13 cellular contexts compared by ENCODE assay signal in the genomic region with DNA sequence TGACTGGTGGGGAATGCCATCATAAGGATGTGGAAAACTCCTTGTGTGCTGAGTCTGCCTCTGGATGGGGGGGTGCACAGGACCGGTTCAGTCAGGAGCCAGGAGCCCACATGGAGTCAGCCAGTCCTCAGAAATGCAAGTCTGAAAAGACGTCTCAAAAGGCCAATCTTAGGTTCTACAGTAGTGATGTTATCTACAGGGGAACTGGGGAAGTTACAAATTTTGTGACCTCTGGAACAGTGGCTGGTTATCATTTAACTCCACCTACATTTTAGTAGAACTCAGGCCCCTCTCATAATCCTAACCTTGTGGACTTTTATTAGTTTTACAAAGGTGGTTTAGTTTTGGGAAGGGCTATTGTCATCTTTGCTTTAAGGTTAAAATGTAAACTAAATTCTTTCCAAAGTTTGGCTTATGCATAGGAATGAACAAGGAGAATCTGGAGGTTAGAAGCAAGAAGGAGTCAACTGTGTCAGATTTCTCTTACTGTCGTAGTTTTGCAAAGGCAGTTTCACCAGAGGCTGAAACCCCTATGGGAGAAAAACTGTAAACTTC. TPM values are rescaled to one million over a fixed set of nuclear protein-coding genes. Genes with fewer than 3 reads are reported as not detected.
DNase-seq lines count a peak whose midpoint lies in the region; ATAC-seq, FAIRE-seq and TF ChIP-seq lines count a peak whose summit lies in the region.
"Had no signal": no experiment of that assay in that cellular context is flagged by ENCODE, and none has a peak within 500 bp of the region (broad histone marks: within the 10 kb centered on the region; RNA-seq: fewer than 3 reads in every experiment).

No MANE protein-coding gene starts in this region.

- FAIRE-seq in pancreas (lab: Jason Lieb, UNC) = no peak

- 54 to 68% (median 62%) methylated on average over 3 of the region's 3 CpGs for WGBS in heart left ventricle, 4 donors
- WGBS in esophagus muscularis mucosa = 69% methylated on average over 3 of the region's 3 CpGs
- 63 to 68% methylated on average over 3 of the region's 3 CpGs for WGBS in pancreas, 2 donors

- H3K9me3 Mint-ChIP-seq in nephron progenitor cell = peaks cover 7% of the 10 kb centered on the region
- H3K9me3 Mint-ChIP-seq in activated CD4-positive, alpha-beta T cell treated with anti-CD3 and anti-CD28 coated beads for 36 hours (ENCODE audit: low read depth) = peaks cover 1% of the 10 kb centered on the region

- no peak for TF ChIP-seq EP300 in esophagus muscularis mucosa (IDR thresholded peaks at IDR 0.05)

- peaks cover 20% of the 10 kb centered on the region for H3K27me3 Mint-ChIP-seq in nephron progenitor cell (ENCODE audit: low read depth, poor library complexity)
- H3K27me3 Mint-ChIP-seq in activated CD4-positive, alpha-beta T cell treated with anti-CD3 and anti-CD28 coated beads for 36 hours = peaks cover 5% of the 10 kb centered on the region

- CTCF ChIA-PET in activated CD4-positive, alpha-beta T cell treated with anti-CD3 and anti-CD28 coated beads for 36 hours (lab: Charles Lee) = interaction anchor here (0.7 kb wide), 1 partner anchor 485 kb away, joined by 4 read pairs; no protein-coding TSS in a partner anchor

- H3K27me3 ChIP-seq in heart left ventricle (no peaks in the 10 kb centered on the region), esophagus muscularis mucosa (no peaks in the 10 kb centered on the region), pancreas (no peaks in the 10 kb centered on the region), vagina (no peaks in the 10 kb centered on the region)

- H3K4me1 ChIP-seq in heart left ventricle = peaks cover 3 to 69% (median 36%) of the 10 kb centered on the region in 12 donors
- H3K4me1 ChIP-seq in esophagus muscularis mucosa = peaks cover 43 to 64% (median 54%) of the 10 kb centered on the region in 4 donors
- H3K4me1 ChIP-seq in pancreas = peaks cover 17 to 42% (median 19%) of the 10 kb centered on the region in 3 donors
- peaks cover 48% of the 10 kb centered on the region for H3K4me1 ChIP-seq in vagina

- H3K4me3 ChIP-seq in heart left ventricle = no peak overlapping the region
- H3K4me3 ChIP-seq in esophagus muscularis mucosa = no peak overlapping the region
- no peak overlapping the region for H3K4me3 ChIP-seq in pancreas
- no peak overlapping the region for H3K4me3 ChIP-seq in vagina
- H3K4me3 ChIP-seq: mucosa of descending colon had no signal

- no peaks in the 10 kb centered on the region for H3K36me3 Mint-ChIP-seq in nephron progenitor cell (ENCODE audit: low read depth)
- H3K36me3 Mint-ChIP-seq in activated CD4-positive, alpha-beta T cell treated with anti-CD3 and anti-CD28 coated beads for 36 hours (ENCODE audit: low read depth) = no peaks in the 10 kb centered on the region

- ATAC-seq in heart left ventricle = no peak
- ATAC-seq in Right ventricle myocardium inferior = no peak
- ATAC-seq in pancreas = no peak
- no peak for ATAC-seq in HG03457 (IDR thresholded peaks at IDR 0.05; ENCODE audit: unreplicated experiment)
- no peak for ATAC-seq in activated CD4-positive, alpha-beta T cell treated with anti-CD3 and anti-CD28 coated beads for 36 hours

- H3K36me3 ChIP-seq in heart left ventricle (no peaks in the 10 kb centered on the region), esophagus muscularis mucosa (no peaks in the 10 kb centered on the region), pancreas (no peaks in the 10 kb centered on the region), vagina (no peaks in the 10 kb centered on the region)

- DNase-seq in heart left ventricle (no peak), Right ventricle myocardium inferior (ENCODE audit: missing footprints) (no peak), esophagus muscularis mucosa (ENCODE audit: extremely low spot score) (no peak), pancreas (no peak), vagina (ENCODE audit: extremely low spot score in 2 of 2) (no peak), nephron progenitor cell (no peak)
- no peak for DNase-seq in activated CD4-positive, alpha-beta T cell treated with anti-CD3 and anti-CD28 coated beads for 36 hours
- DNase-seq: activated naive CD8-positive, alpha-beta T cell treated with anti-CD3 and anti-CD28 coated beads for 36 hours; effector CD8-positive, alpha-beta T cell; KG1; stimulated activated CD4-positive, alpha-beta T cell treated with anti-CD3 and anti-CD28 coated beads, Interleukin-15, amount 100 ng/mL, for 24 hours had no signal

- H3K9me3 ChIP-seq in heart left ventricle (no peaks in the 10 kb centered on the region), esophagus muscularis mucosa (no peaks in the 10 kb centered on the region), pancreas (no peaks in the 10 kb centered on the region), vagina (no peaks in the 10 kb centered on the region)
- H3K9me3 ChIP-seq: mucosa of descending colon had no signal

- H3K4me1 Mint-ChIP-seq in nephron progenitor cell = peaks cover 9% of the 10 kb centered on the region
- H3K4me1 Mint-ChIP-seq in activated CD4-positive, alpha-beta T cell treated with anti-CD3 and anti-CD28 coated beads for 36 hours = peaks cover 33% of the 10 kb centered on the region

- TF ChIP-seq POLR2A in heart left ventricle (IDR thresholded peaks at IDR 0.05) = no peak
- no peak for TF ChIP-seq POLR2A in esophagus muscularis mucosa (IDR thresholded peaks at IDR 0.05; ENCODE audit: low read depth)
- no peak for TF ChIP-seq POLR2A in vagina (IDR thresholded peaks at IDR 0.05)

- H3K27ac ChIP-seq in heart left ventricle (peak overlapping the region; percentile 23 to 91 (median 82)), esophagus muscularis mucosa (replicated peaks in 1 of 4) (peak overlapping the region; percentile 74 to 81 (median 76)), pancreas (peak overlapping the region; percentile 52 to 90 (median 71)), vagina (peak overlapping the region; percentile 87)

- POLR2A ChIA-PET in activated CD4-positive, alpha-beta T cell treated with anti-CD3 and anti-CD28 coated beads for 36 hours (lab: Charles Lee) = no interaction called here

- no peak overlapping the region for H3K4me3 Mint-ChIP-seq in nephron progenitor cell
- H3K4me3 Mint-ChIP-seq in activated CD4-positive, alpha-beta T cell treated with anti-CD3 and anti-CD28 coated beads for 36 hours = no peak overlapping the region
- H3K4me3 Mint-ChIP-seq: activated naive CD8-positive, alpha-beta T cell treated with anti-CD3 and anti-CD28 coated beads for 36 hours had no signal

- no peak for TF ChIP-seq CTCF in heart left ventricle (IDR thresholded peaks at IDR 0.05)
- TF ChIP-seq CTCF in esophagus muscularis mucosa (IDR thresholded peaks at IDR 0.05) = no peak
- no peak for TF ChIP-seq CTCF in pancreas (IDR thresholded peaks at IDR 0.05)
- TF ChIP-seq CTCF in vagina (IDR thresholded peaks at IDR 0.05) = no peak
- TF ChIP-seq CTCF in nephron progenitor cell (IDR thresholded peaks at IDR 0.05) = no peak

- no peak overlapping the region for H3K27ac Mint-ChIP-seq in nephron progenitor cell
- H3K27ac Mint-ChIP-seq in activated CD4-positive, alpha-beta T cell treated with anti-CD3 and anti-CD28 coated beads for 36 hours = no peak overlapping the region
- H3K27ac Mint-ChIP-seq: activated naive CD8-positive, alpha-beta T cell treated with anti-CD3 and anti-CD28 coated beads for 36 hours had no signal

- intact Hi-C loops in heart left ventricle (cut with DNase I) = no loop called here
- intact Hi-C loops in Right ventricle myocardium inferior (cut with DNase I) = no loop called here
- intact Hi-C loops in esophagus muscularis mucosa (cut with DNase I) = no loop called here
- intact Hi-C loops in pancreas (cut with DNase I) = no loop called here
- intact Hi-C loops in vagina (cut with DNase I) = no loop called here
- intact Hi-C loops in activated CD4-positive, alpha-beta T cell treated with anti-CD3 and anti-CD28 coated beads for 36 hours (cut with DNase I, micrococcal nuclease) = loop anchor here in 1 of 2 experiments (5.0 kb wide), 1 partner anchor 1047 kb away; the partner anchor contains the start of gene BRPF3

RNA-seq across cellular contexts. Expression of gene TBC1D22B, which starts 13.7 kb away (rescaled TPM):
- total RNA-seq in heart left ventricle (10 to 100 TPM in 1 of 9 donors, 1 to 10 TPM in 8; 5.5 to 10.0 (median 7.3) TPM), Right ventricle myocardium inferior (6.3 TPM), esophagus muscularis mucosa (10 to 100 TPM in 1 of 4 donors, 1 to 10 TPM in 3; 7.3 to 10.2 (median 8.6) TPM), pancreas (1 to 10 TPM; 5.1 to 9.0 (median 6.3) TPM), vagina (12.5 TPM)
- polyA plus RNA-seq in heart left ventricle (10 to 100 TPM in 1 of 2 donors, 1 to 10 TPM in 1; 3.1 to 10.7 TPM), pancreas (1 to 10 TPM; 4.3 to 6.6 TPM)
- total RNA-seq in activated CD4-positive, alpha-beta T cell treated with anti-CD3 and anti-CD28 coated beads for 36 hours = 10 to 100 TPM; 14.9 to 17.0 TPM

RNA-seq across cellular contexts. Expression of gene TMEM217, which starts 14.1 kb away (rescaled TPM):
- total RNA-seq in heart left ventricle (1 to 10 TPM in 2 of 9 donors, under 1 TPM in 4, not detected in 3; 0.23 to 2.1 (median 0.75) TPM), Right ventricle myocardium inferior (0.30 TPM), esophagus muscularis mucosa (under 1 TPM in 3 of 4 donors, not detected in 1; 0.26 to 0.99 (median 0.57) TPM), pancreas (1 to 10 TPM in 3 of 6 donors, under 1 TPM in 3; 0.19 to 2.1 (median 0.94) TPM), vagina (not detected)
- polyA plus RNA-seq in heart left ventricle (under 1 TPM; 0.15 to 0.73 TPM), pancreas (1 to 10 TPM; 1.4 to 1.7 TPM)
- total RNA-seq in activated CD4-positive, alpha-beta T cell treated with anti-CD3 and anti-CD28 coated beads for 36 hours = 1 to 10 TPM; 2.5 TPM
